In genomic region chr13:98363326-98363725, GRCh38 we compare ENCODE assay signal across 35 cellular contexts.
"Had no signal": no experiment of that assay in that cellular context is flagged by ENCODE, and none has a peak within 500 bp of the region (broad histone marks: within the 10 kb centered on the region; RNA-seq: fewer than 3 reads in every experiment).

No MANE protein-coding gene starts in this region.

- ATAC-seq: activated CD4-positive, alpha-beta T cell treated with anti-CD3 and anti-CD28 coated beads for 36 hours; activated CD4-positive, CD25-positive, alpha-beta regulatory T cell treated with anti-CD3 and anti-CD28 coated beads, Interleukin-2, amount 50 U/mL, for 24 hours; activated CD8-positive, alpha-beta memory T cell treated with anti-CD3 and anti-CD28 coated beads, Interleukin-2, amount 10 ng/mL, durations not matched to agents 7 days and 5 days; activated CD8-positive, alpha-beta T cell treated with anti-CD3 and anti-CD28 coated beads, Interleukin-2, amount 10 ng/mL, durations not matched to agents 7 days and 5 days; activated naive CD8-positive, alpha-beta T cell treated with anti-CD3 and anti-CD28 coated beads, Interleukin-2, amount 50 U/mL, for 24 hours had no signal

- H3K9me3 Mint-ChIP-seq: activated CD4-positive, alpha-beta memory T cell treated with anti-CD3 and anti-CD28 coated beads, Interleukin-2, amount 10 ng/mL, durations not matched to agents 7 days and 5 days; activated CD4-positive, alpha-beta T cell treated with anti-CD3 and anti-CD28 coated beads, Interleukin-2, amount 10 ng/mL, durations not matched to agents 7 days and 5 days; activated naive CD4-positive, alpha-beta T cell treated with anti-CD3 and anti-CD28 coated beads, Interleukin-2, amount 10 ng/mL, durations not matched to agents 7 days and 5 days; activated naive CD4-positive, alpha-beta T cell treated with anti-CD3 and anti-CD28 coated beads, Interleukin-2, amount 50 U/mL, for 24 hours; activated naive CD8-positive, alpha-beta T cell treated with anti-CD3 and anti-CD28 coated beads, Interleukin-2, amount 10 ng/mL, durations not matched to agents 7 days and 5 days; activated naive CD8-positive, alpha-beta T cell treated with anti-CD3 and anti-CD28 coated beads, Interleukin-2, amount 50 U/mL, for 24 hours; activated T-cell treated with anti-CD3 and anti-CD28 coated beads, Interleukin-2, amount 50 U/mL, for 24 hours; activated T-helper 2 cell treated with anti-CD3 and anti-CD28 coated beads, Interferon-gamma antibody, Interleukin-2, Interleukin-4, amounts not matched to agents 10 μg/mL and 5 μg/mL and 100 μg/mL, durations not matched to agents 14 hours and 24 hours and 36 hours; T-helper 1 cell treated with Interleukin-12 subunit alpha and Interleukin-12 subunit beta and Interleukin-4 antibody, amounts not matched to agents 30 μg/mL and 1 μg/mL, for 36 hours; T-helper 2 cell treated with Interferon-gamma antibody and Interleukin-4, amounts not matched to agents 5 μg/mL and 100 μg/mL, for 36 hours had no signal

- H3K4me3 Mint-ChIP-seq: activated CD4-positive, alpha-beta memory T cell treated with anti-CD3 and anti-CD28 coated beads, Interleukin-2, amount 10 ng/mL, durations not matched to agents 7 days and 5 days; activated CD4-positive, alpha-beta T cell treated with anti-CD3 and anti-CD28 coated beads for 36 hours; activated CD4-positive, alpha-beta T cell treated with anti-CD3 and anti-CD28 coated beads, Interleukin-2, amount 10 ng/mL, durations not matched to agents 7 days and 5 days; activated CD8-positive, alpha-beta memory T cell treated with anti-CD3 and anti-CD28 coated beads, Interleukin-2, amount 10 ng/mL, durations not matched to agents 7 days and 5 days; activated CD8-positive, alpha-beta T cell treated with anti-CD3 and anti-CD28 coated beads, Interleukin-2, amount 10 ng/mL, durations not matched to agents 7 days and 5 days; activated naive CD4-positive, alpha-beta T cell treated with anti-CD3 and anti-CD28 coated beads, Interleukin-2, amount 10 ng/mL, durations not matched to agents 7 days and 5 days; activated naive CD4-positive, alpha-beta T cell treated with anti-CD3 and anti-CD28 coated beads, Interleukin-2, amount 50 U/mL, for 24 hours; activated naive CD8-positive, alpha-beta T cell; activated naive CD8-positive, alpha-beta T cell treated with anti-CD3 and anti-CD28 coated beads, Interleukin-2, amount 10 ng/mL, durations not matched to agents 7 days and 5 days; activated naive CD8-positive, alpha-beta T cell treated with anti-CD3 and anti-CD28 coated beads, Interleukin-2, amount 50 U/mL, for 24 hours; activated T-cell treated with anti-CD3 and anti-CD28 coated beads, Interleukin-2, amount 50 U/mL, for 24 hours; brain; T-helper 1 cell treated with Interleukin-12 subunit alpha and Interleukin-12 subunit beta and Interleukin-4 antibody, amounts not matched to agents 30 μg/mL and 1 μg/mL, for 36 hours; T-helper 2 cell treated with Interferon-gamma antibody and Interleukin-4, amounts not matched to agents 5 μg/mL and 100 μg/mL, for 36 hours had no signal

- DNase-seq: activated CD4-positive, alpha-beta memory T cell treated with anti-CD3 and anti-CD28 coated beads, Interleukin-2, amount 10 ng/mL, durations not matched to agents 7 days and 5 days; activated CD4-positive, alpha-beta T cell treated with anti-CD3 and anti-CD28 coated beads for 1 hour; activated CD4-positive, alpha-beta T cell treated with anti-CD3 and anti-CD28 coated beads for 36 hours; activated CD4-positive, alpha-beta T cell treated with anti-CD3 and anti-CD28 coated beads for 48 hours; activated CD4-positive, alpha-beta T cell treated with anti-CD3 and anti-CD28 coated beads, Interleukin-2, amount 10 ng/mL, durations not matched to agents 7 days and 5 days; activated CD4-positive, alpha-beta T cell treated with anti-CD3 and anti-CD28 coated beads, Interleukin-2, amount 50 U/mL, for 48 hours; activated CD4-positive, CD25-positive, alpha-beta regulatory T cell; activated CD8-positive, alpha-beta memory T cell treated with anti-CD3 and anti-CD28 coated beads for 24 hours; activated CD8-positive, alpha-beta memory T cell treated with anti-CD3 and anti-CD28 coated beads, Interleukin-2, amount 10 ng/mL, durations not matched to agents 7 days and 5 days; activated CD8-positive, alpha-beta memory T cell treated with anti-CD3 and anti-CD28 coated beads, Interleukin-2, amount 50 U/mL, for 48 hours; activated CD8-positive, alpha-beta T cell treated with anti-CD3 and anti-CD28 coated beads, Interleukin-2, amount 10 ng/mL, durations not matched to agents 7 days and 5 days; activated effector memory CD4-positive, alpha-beta T cell treated with Interleukin-2 at 50 U/mL for 16 hours; activated gamma-delta T cell; activated naive CD4-positive, alpha-beta T cell treated with anti-CD3 and anti-CD28 coated beads, Interleukin-2, amount 10 ng/mL, durations not matched to agents 7 days and 5 days; activated naive CD4-positive, alpha-beta T cell treated with Interleukin-2 at 50 U/mL for 16 hours; activated naive CD8-positive, alpha-beta T cell treated with anti-CD3 and anti-CD28 coated beads, Interleukin-2, amount 10 ng/mL, durations not matched to agents 7 days and 5 days; activated naive CD8-positive, alpha-beta T cell treated with anti-CD3 and anti-CD28 coated beads, Interleukin-2, amount 50 U/mL, for 24 hours; activated T-cell treated with anti-CD3 and anti-CD28 coated beads, Interleukin-2, amount 50 U/mL, for 24 hours; activated T-cell treated with anti-CD3 and anti-CD28 coated beads, Interleukin-2, amount 50 U/mL, for 48 hours; amygdala; anterior cingulate cortex; central memory CD4-positive, alpha-beta T cell; T-helper 1 cell; T-helper 2 cell; T-helper 9 cell had no signal

- H3K27me3 ChIP-seq: ascending aorta, cardiac muscle cell had no signal

- H3K4me3 ChIP-seq: ascending aorta, cardiac muscle cell had no signal

- H3K36me3 Mint-ChIP-seq: activated CD8-positive, alpha-beta memory T cell treated with anti-CD3 and anti-CD28 coated beads, Interleukin-2, amount 10 ng/mL, durations not matched to agents 7 days and 5 days; activated naive CD4-positive, alpha-beta T cell treated with anti-CD3 and anti-CD28 coated beads, Interleukin-2, amount 10 ng/mL, durations not matched to agents 7 days and 5 days; activated naive CD4-positive, alpha-beta T cell treated with anti-CD3 and anti-CD28 coated beads, Interleukin-2, amount 50 U/mL, for 24 hours; activated naive CD8-positive, alpha-beta T cell; activated naive CD8-positive, alpha-beta T cell treated with anti-CD3 and anti-CD28 coated beads, Interleukin-2, amount 10 ng/mL, durations not matched to agents 7 days and 5 days had no signal

- H3K27ac ChIP-seq: ascending aorta, cardiac muscle cell, VCaP had no signal

- H3K4me1 ChIP-seq: ascending aorta had no signal

- H3K27me3 Mint-ChIP-seq: activated CD4-positive, alpha-beta T cell treated with anti-CD3 and anti-CD28 coated beads, Interleukin-2, amount 10 ng/mL, durations not matched to agents 7 days and 5 days; activated naive CD4-positive, alpha-beta T cell treated with anti-CD3 and anti-CD28 coated beads, Interleukin-2, amount 50 U/mL, for 24 hours; activated naive CD8-positive, alpha-beta T cell; activated naive CD8-positive, alpha-beta T cell treated with anti-CD3 and anti-CD28 coated beads, Interleukin-2, amount 10 ng/mL, durations not matched to agents 7 days and 5 days; activated naive CD8-positive, alpha-beta T cell treated with anti-CD3 and anti-CD28 coated beads, Interleukin-2, amount 50 U/mL, for 24 hours; brain had no signal

- H3K36me3 ChIP-seq: ascending aorta, cardiac muscle cell had no signal

- H3K27ac Mint-ChIP-seq: activated CD4-positive, alpha-beta memory T cell treated with anti-CD3 and anti-CD28 coated beads, Interleukin-2, amount 10 ng/mL, durations not matched to agents 7 days and 5 days; activated CD4-positive, alpha-beta T cell treated with anti-CD3 and anti-CD28 coated beads for 36 hours; activated CD4-positive, alpha-beta T cell treated with anti-CD3 and anti-CD28 coated beads, Interleukin-2, amount 10 ng/mL, durations not matched to agents 7 days and 5 days; activated CD8-positive, alpha-beta memory T cell treated with anti-CD3 and anti-CD28 coated beads, Interleukin-2, amount 10 ng/mL, durations not matched to agents 7 days and 5 days; activated CD8-positive, alpha-beta T cell treated with anti-CD3 and anti-CD28 coated beads, Interleukin-2, amount 10 ng/mL, durations not matched to agents 7 days and 5 days; activated naive CD4-positive, alpha-beta T cell treated with anti-CD3 and anti-CD28 coated beads, Interleukin-2, amount 10 ng/mL, durations not matched to agents 7 days and 5 days; activated naive CD4-positive, alpha-beta T cell treated with anti-CD3 and anti-CD28 coated beads, Interleukin-2, amount 50 U/mL, for 24 hours; activated naive CD8-positive, alpha-beta T cell; activated naive CD8-positive, alpha-beta T cell treated with anti-CD3 and anti-CD28 coated beads, Interleukin-2, amount 10 ng/mL, durations not matched to agents 7 days and 5 days; activated naive CD8-positive, alpha-beta T cell treated with anti-CD3 and anti-CD28 coated beads, Interleukin-2, amount 50 U/mL, for 24 hours; activated T-cell treated with anti-CD3 and anti-CD28 coated beads, Interleukin-2, amount 50 U/mL, for 24 hours; activated T-helper 2 cell treated with anti-CD3 and anti-CD28 coated beads, Interferon-gamma antibody, Interleukin-2, Interleukin-4, amounts not matched to agents 10 μg/mL and 5 μg/mL and 100 μg/mL, durations not matched to agents 14 hours and 24 hours and 36 hours; brain; T-helper 1 cell treated with Interleukin-12 subunit alpha and Interleukin-12 subunit beta and Interleukin-4 antibody, amounts not matched to agents 30 μg/mL and 1 μg/mL, for 36 hours; T-helper 2 cell treated with Interferon-gamma antibody and Interleukin-4, amounts not matched to agents 5 μg/mL and 100 μg/mL, for 36 hours had no signal

- H3K4me1 Mint-ChIP-seq: activated CD4-positive, alpha-beta memory T cell treated with anti-CD3 and anti-CD28 coated beads, Interleukin-2, amount 10 ng/mL, durations not matched to agents 7 days and 5 days; activated CD4-positive, alpha-beta T cell treated with anti-CD3 and anti-CD28 coated beads for 36 hours; activated CD4-positive, alpha-beta T cell treated with anti-CD3 and anti-CD28 coated beads, Interleukin-2, amount 10 ng/mL, durations not matched to agents 7 days and 5 days; activated CD8-positive, alpha-beta memory T cell treated with anti-CD3 and anti-CD28 coated beads, Interleukin-2, amount 10 ng/mL, durations not matched to agents 7 days and 5 days; activated naive CD4-positive, alpha-beta T cell treated with anti-CD3 and anti-CD28 coated beads, Interleukin-2, amount 10 ng/mL, durations not matched to agents 7 days and 5 days; activated naive CD4-positive, alpha-beta T cell treated with anti-CD3 and anti-CD28 coated beads, Interleukin-2, amount 50 U/mL, for 24 hours; activated naive CD8-positive, alpha-beta T cell treated with anti-CD3 and anti-CD28 coated beads, Interleukin-2, amount 10 ng/mL, durations not matched to agents 7 days and 5 days; activated naive CD8-positive, alpha-beta T cell treated with anti-CD3 and anti-CD28 coated beads, Interleukin-2, amount 50 U/mL, for 24 hours had no signal
